23 cellular contexts compared by ENCODE assay signal in genomic region chr6:26408828-26409730, GRCh38. TPM values are rescaled to one million over a fixed set of nuclear protein-coding genes. Genes with fewer than 3 reads are reported as not detected.
DNase-seq lines count a peak whose midpoint lies in the region; ATAC-seq and TF ChIP-seq lines count a peak whose summit lies in the region.
"Had no signal": no experiment of that assay in that cellular context is flagged by ENCODE, and none has a peak within 500 bp of the region (broad histone marks: within the 10 kb centered on the region; RNA-seq: fewer than 3 reads in every experiment).

No MANE protein-coding gene starts in this region.

- H3K36me3 Mint-ChIP-seq in activated CD8-positive, alpha-beta T cell treated with anti-CD3 and anti-CD28 coated beads for 36 hours (ENCODE audit: low read depth) = peaks cover 57% of the 10 kb centered on the region
- H3K36me3 Mint-ChIP-seq in activated CD8-positive, alpha-beta T cell treated with anti-CD3 and anti-CD28 coated beads, Interleukin-2, amount 10 ng/mL, durations not matched to agents 7 days and 5 days (ENCODE audit: low read depth) = peaks cover 78% of the 10 kb centered on the region
- H3K36me3 Mint-ChIP-seq in T-helper 17 cell (ENCODE audit: low read depth) (peaks cover 15% of the 10 kb centered on the region), endodermal cell (ENCODE audit: low read depth) (no peaks in the 10 kb centered on the region)
- H3K36me3 Mint-ChIP-seq in naive thymus-derived CD8-positive, alpha-beta T cell = peaks cover 14 to 91% (median 49%) of the 10 kb centered on the region in 3 donors
- peaks cover 37 to 46% of the 10 kb centered on the region in 2 donors for H3K36me3 Mint-ChIP-seq in activated naive CD4-positive, alpha-beta T cell treated with anti-CD3 and anti-CD28 coated beads, Interleukin-2, amount 50 U/mL, for 72 hours

- no peaks in the 10 kb centered on the region for H3K27me3 Mint-ChIP-seq in activated CD8-positive, alpha-beta T cell treated with anti-CD3 and anti-CD28 coated beads for 36 hours
- no peaks in the 10 kb centered on the region for H3K27me3 Mint-ChIP-seq in activated CD8-positive, alpha-beta T cell treated with anti-CD3 and anti-CD28 coated beads, Interleukin-2, amount 10 ng/mL, durations not matched to agents 7 days and 5 days (ENCODE audit: low read depth)
- H3K27me3 Mint-ChIP-seq in T-helper 17 cell (no peaks in the 10 kb centered on the region), endodermal cell (ENCODE audit: insufficient read depth) (peaks cover 2% of the 10 kb centered on the region)
- H3K27me3 Mint-ChIP-seq in naive thymus-derived CD8-positive, alpha-beta T cell = no peaks in the 10 kb centered on the region

- intact Hi-C loops in activated CD8-positive, alpha-beta T cell treated with anti-CD3 and anti-CD28 coated beads for 36 hours (cut with micrococcal nuclease) = no loop called here

- DNase-seq in activated CD8-positive, alpha-beta T cell treated with anti-CD3 and anti-CD28 coated beads for 36 hours = no peak
- no peak for DNase-seq in activated CD8-positive, alpha-beta T cell treated with anti-CD3 and anti-CD28 coated beads, Interleukin-2, amount 10 ng/mL, durations not matched to agents 7 days and 5 days
- DNase-seq in T-helper 17 cell (no peak), endodermal cell (no peak), MG63 (no peak)
- DNase-seq in naive thymus-derived CD8-positive, alpha-beta T cell = no peak
- DNase-seq in activated naive CD4-positive, alpha-beta T cell treated with anti-CD3 and anti-CD28 coated beads, Interleukin-2, amount 50 U/mL, for 72 hours (ENCODE audit: low spot score in 2 of 2) = no peak
- DNase-seq: DMS153, GF-D8, GM23248, NCI-H1417, NCI-H187, NCI-H2107, NCI-H2227 treated with DMSO at 0.1 percent for 48 hours, NCI-H510A treated with DMSO at 0.1 percent for 48 hours, NCI-H774, PC-3, RPMI8226, SHP77 treated with DMSO at 0.1 percent for 48 hours had no signal

- no peak overlapping the region for H3K4me3 Mint-ChIP-seq in activated CD8-positive, alpha-beta T cell treated with anti-CD3 and anti-CD28 coated beads for 36 hours
- no peak overlapping the region for H3K4me3 Mint-ChIP-seq in activated CD8-positive, alpha-beta T cell treated with anti-CD3 and anti-CD28 coated beads, Interleukin-2, amount 10 ng/mL, durations not matched to agents 7 days and 5 days
- no peak overlapping the region for H3K4me3 Mint-ChIP-seq in T-helper 17 cell
- H3K4me3 Mint-ChIP-seq in endodermal cell = no peak overlapping the region
- peak overlapping the region in 3 of 10 donors; percentile 4 to 39 (median 25) for H3K4me3 Mint-ChIP-seq in naive thymus-derived CD8-positive, alpha-beta T cell
- H3K4me3 Mint-ChIP-seq: CD14-positive monocyte had no signal

- no peaks in the 10 kb centered on the region for H3K9me3 Mint-ChIP-seq in activated CD8-positive, alpha-beta T cell treated with anti-CD3 and anti-CD28 coated beads for 36 hours
- H3K9me3 Mint-ChIP-seq in activated CD8-positive, alpha-beta T cell treated with anti-CD3 and anti-CD28 coated beads, Interleukin-2, amount 10 ng/mL, durations not matched to agents 7 days and 5 days (ENCODE audit: insufficient read depth) = no peaks in the 10 kb centered on the region
- H3K9me3 Mint-ChIP-seq in endodermal cell = no peaks in the 10 kb centered on the region
- H3K9me3 Mint-ChIP-seq in naive thymus-derived CD8-positive, alpha-beta T cell = no peaks in the 10 kb centered on the region
- H3K9me3 Mint-ChIP-seq in activated naive CD4-positive, alpha-beta T cell treated with anti-CD3 and anti-CD28 coated beads, Interleukin-2, amount 50 U/mL, for 72 hours = no peaks in the 10 kb centered on the region
- H3K9me3 Mint-ChIP-seq: CD14-positive monocyte had no signal

- H3K27ac ChIP-seq in endodermal cell (ENCODE audit: low read depth, low read length) = no peak overlapping the region
- H3K27ac ChIP-seq: 22Rv1, GM23248, KMS-11 had no signal

- H3K4me3 ChIP-seq in endodermal cell (ENCODE audit: low read length) (no peak overlapping the region), MG63 (no peak overlapping the region)
- H3K4me3 ChIP-seq: GM23248 had no signal

- no peak for TF ChIP-seq CTCF in activated CD8-positive, alpha-beta T cell treated with anti-CD3 and anti-CD28 coated beads for 36 hours (IDR thresholded peaks at IDR 0.05)
- peak; percentile 26 for TF ChIP-seq CTCF in endodermal cell (conservative IDR thresholded peaks at IDR 0.05)

- no peak for ATAC-seq in activated CD8-positive, alpha-beta T cell treated with anti-CD3 and anti-CD28 coated beads for 36 hours
- no peak for ATAC-seq in activated CD8-positive, alpha-beta T cell treated with anti-CD3 and anti-CD28 coated beads, Interleukin-2, amount 10 ng/mL, durations not matched to agents 7 days and 5 days
- no peak for ATAC-seq in T-helper 17 cell
- peak; percentile 57 to 67 for ATAC-seq in naive thymus-derived CD8-positive, alpha-beta T cell
- no peak for ATAC-seq in activated naive CD4-positive, alpha-beta T cell treated with anti-CD3 and anti-CD28 coated beads, Interleukin-2, amount 50 U/mL, for 72 hours
- no peak for ATAC-seq in GM18867 (IDR thresholded peaks at IDR 0.05; ENCODE audit: unreplicated experiment)
- ATAC-seq: PC-3 had no signal

- WGBS in endodermal cell (ENCODE audit: insufficient coverage in 1 of 2, insufficient read length in 1 of 2), 2 experiments = 85 to 88% methylated on average over 8 to 9 of the region's 10 CpGs

- H3K27me3 ChIP-seq in endodermal cell (ENCODE audit: control insufficient read depth, insufficient read depth, low read length, poor library complexity, severe bottlenecking) (no peaks in the 10 kb centered on the region), MG63 (no peaks in the 10 kb centered on the region)

- H3K9me3 ChIP-seq in T-helper 17 cell (ENCODE audit: control insufficient read depth, low read length, poor library complexity, severe bottlenecking) (no peaks in the 10 kb centered on the region), endodermal cell (ENCODE audit: control insufficient read depth, low read length) (no peaks in the 10 kb centered on the region), MG63 (no peaks in the 10 kb centered on the region)

- H3K36me3 ChIP-seq in endodermal cell (ENCODE audit: control insufficient read depth, insufficient read depth, low read length) = no peaks in the 10 kb centered on the region
- no peaks in the 10 kb centered on the region for H3K36me3 ChIP-seq in MG63

- no peaks in the 10 kb centered on the region for H3K4me1 ChIP-seq in endodermal cell (ENCODE audit: control insufficient read depth, insufficient read depth, low read length)

- POLR2A ChIA-PET in activated CD8-positive, alpha-beta T cell treated with anti-CD3 and anti-CD28 coated beads for 36 hours (lab: Charles Lee) = no interaction called here
- POLR2A ChIA-PET in activated CD8-positive, alpha-beta T cell treated with anti-CD3 and anti-CD28 coated beads, Interleukin-2, amount 10 ng/mL, durations not matched to agents 7 days and 5 days (lab: Charles Lee) = no interaction called here
- POLR2A ChIA-PET in naive thymus-derived CD8-positive, alpha-beta T cell (lab: Charles Lee) = interaction anchor here (0.7 kb wide), 1 partner anchor 10 kb away, joined by 4 read pairs; no protein-coding TSS in a partner anchor

- CTCF ChIA-PET in activated CD8-positive, alpha-beta T cell treated with anti-CD3 and anti-CD28 coated beads for 36 hours (lab: Charles Lee) = no interaction called here
- CTCF ChIA-PET in activated CD8-positive, alpha-beta T cell treated with anti-CD3 and anti-CD28 coated beads, Interleukin-2, amount 10 ng/mL, durations not matched to agents 7 days and 5 days (lab: Charles Lee) = no interaction called here

- H3K4me1 Mint-ChIP-seq in activated CD8-positive, alpha-beta T cell treated with anti-CD3 and anti-CD28 coated beads for 36 hours (ENCODE audit: low read depth) = peaks cover 42% of the 10 kb centered on the region
- peaks cover 27% of the 10 kb centered on the region for H3K4me1 Mint-ChIP-seq in activated CD8-positive, alpha-beta T cell treated with anti-CD3 and anti-CD28 coated beads, Interleukin-2, amount 10 ng/mL, durations not matched to agents 7 days and 5 days (ENCODE audit: low read depth)
- H3K4me1 Mint-ChIP-seq in T-helper 17 cell = peaks cover 49% of the 10 kb centered on the region
- H3K4me1 Mint-ChIP-seq in endodermal cell = peaks cover 27% of the 10 kb centered on the region
- H3K4me1 Mint-ChIP-seq in naive thymus-derived CD8-positive, alpha-beta T cell = peaks cover 46 to 79% (median 53%) of the 10 kb centered on the region in 4 donors

- H3K9ac ChIP-seq in endodermal cell (ENCODE audit: extremely low read depth, low read length, poor library complexity, severe bottlenecking) = no peak overlapping the region
- H3K9ac ChIP-seq: GM23248, KMS-11 had no signal

- peak overlapping the region; percentile 53 for H3K27ac Mint-ChIP-seq in activated CD8-positive, alpha-beta T cell treated with anti-CD3 and anti-CD28 coated beads for 36 hours
- no peak overlapping the region for H3K27ac Mint-ChIP-seq in activated CD8-positive, alpha-beta T cell treated with anti-CD3 and anti-CD28 coated beads, Interleukin-2, amount 10 ng/mL, durations not matched to agents 7 days and 5 days
- H3K27ac Mint-ChIP-seq in T-helper 17 cell (peak overlapping the region; percentile 16), endodermal cell (no peak overlapping the region)
- H3K27ac Mint-ChIP-seq in naive thymus-derived CD8-positive, alpha-beta T cell = peak overlapping the region; percentile 17 to 93 (median 68)
- H3K27ac Mint-ChIP-seq in activated naive CD4-positive, alpha-beta T cell treated with anti-CD3 and anti-CD28 coated beads, Interleukin-2, amount 50 U/mL, for 72 hours = no peak overlapping the region

RNA-seq across cellular contexts. Expression of gene BTN3A1, which starts 7.0 kb away (rescaled TPM):
- 10 to 100 TPM; 32.7 to 34.0 TPM for total RNA-seq in activated CD8-positive, alpha-beta T cell treated with anti-CD3 and anti-CD28 coated beads for 36 hours
- total RNA-seq in activated CD8-positive, alpha-beta T cell treated with anti-CD3 and anti-CD28 coated beads, Interleukin-2, amount 10 ng/mL, durations not matched to agents 7 days and 5 days = 10 to 100 TPM; 45.6 to 47.9 TPM
- total RNA-seq in T-helper 17 cell = 100 to 1,000 TPM; 169 to 205 TPM
- total RNA-seq in endodermal cell = 1 to 10 TPM; 1.9 to 2.0 TPM
- 10.2 TPM for polyA plus RNA-seq in endodermal cell (2013, experiment 1 of 2)
- polyA plus RNA-seq in endodermal cell (2013, experiment 2 of 2) = 8.4 TPM
- 100 to 1,000 TPM; 245 to 250 TPM for total RNA-seq in naive thymus-derived CD8-positive, alpha-beta T cell
- polyA plus RNA-seq in naive thymus-derived CD8-positive, alpha-beta T cell = 10 to 100 TPM; 39.8 to 63.0 (median 47.3) TPM
- total RNA-seq in activated naive CD4-positive, alpha-beta T cell treated with anti-CD3 and anti-CD28 coated beads, Interleukin-2, amount 50 U/mL, for 72 hours = 10 to 100 TPM; 47.8 to 79.8 TPM
- total RNA-seq in MG63 (2014; rRNA removed; shearing (Covaris generic); ENCODE audit: low replicate concordance) = 11.2 and 11.3 TPM in 2 replicates

RNA-seq across cellular contexts. Expression of gene BTN2A2, which starts 26.2 kb away (rescaled TPM):
- total RNA-seq in activated CD8-positive, alpha-beta T cell treated with anti-CD3 and anti-CD28 coated beads for 36 hours = 10 to 100 TPM; 12.8 to 16.1 TPM
- 10 to 100 TPM; 10.3 to 11.4 TPM for total RNA-seq in activated CD8-positive, alpha-beta T cell treated with anti-CD3 and anti-CD28 coated beads, Interleukin-2, amount 10 ng/mL, durations not matched to agents 7 days and 5 days
- total RNA-seq in T-helper 17 cell (10 to 100 TPM; 21.4 to 23.6 TPM), endodermal cell (10 to 100 TPM; 11.3 to 23.5 TPM)
- 14.1 TPM for polyA plus RNA-seq in endodermal cell (2013, experiment 1 of 2)
- 16.1 TPM for polyA plus RNA-seq in endodermal cell (2013, experiment 2 of 2)
- total RNA-seq in naive thymus-derived CD8-positive, alpha-beta T cell = 10 to 100 TPM; 24.6 to 26.8 TPM
- polyA plus RNA-seq in naive thymus-derived CD8-positive, alpha-beta T cell = 1 to 10 TPM; 2.3 to 5.8 (median 2.7) TPM
- 10 to 100 TPM; 23.5 to 43.5 TPM for total RNA-seq in activated naive CD4-positive, alpha-beta T cell treated with anti-CD3 and anti-CD28 coated beads, Interleukin-2, amount 50 U/mL, for 72 hours
- total RNA-seq in MG63 (2014; rRNA removed; shearing (Covaris generic); ENCODE audit: low replicate concordance) = 3.2 and 3.8 TPM in 2 replicates

RNA-seq across cellular contexts. Expression of gene BTN3A3, which starts 31.2 kb away (rescaled TPM):
- total RNA-seq in activated CD8-positive, alpha-beta T cell treated with anti-CD3 and anti-CD28 coated beads for 36 hours = 10 to 100 TPM; 42.2 to 50.6 TPM
- 10 to 100 TPM; 43.8 to 47.0 TPM for total RNA-seq in activated CD8-positive, alpha-beta T cell treated with anti-CD3 and anti-CD28 coated beads, Interleukin-2, amount 10 ng/mL, durations not matched to agents 7 days and 5 days
- 10 to 100 TPM; 51.6 to 78.0 TPM for total RNA-seq in T-helper 17 cell
- 1 to 10 TPM; 1.3 to 3.9 TPM for total RNA-seq in endodermal cell
- polyA plus RNA-seq in endodermal cell (2013, experiment 1 of 2) = 2.9 TPM
- polyA plus RNA-seq in endodermal cell (2013, experiment 2 of 2) = 3.4 TPM
- 100 to 1,000 TPM; 203 to 208 TPM for total RNA-seq in naive thymus-derived CD8-positive, alpha-beta T cell
- polyA plus RNA-seq in naive thymus-derived CD8-positive, alpha-beta T cell = 10 to 100 TPM; 65.0 to 80.2 (median 79.3) TPM
- total RNA-seq in activated naive CD4-positive, alpha-beta T cell treated with anti-CD3 and anti-CD28 coated beads, Interleukin-2, amount 50 U/mL, for 72 hours = 10 to 100 TPM; 49.7 to 63.8 TPM
- 7.5 and 16.1 TPM in 2 replicates for total RNA-seq in MG63 (2014; rRNA removed; shearing (Covaris generic); ENCODE audit: low replicate concordance)

RNA-seq across cellular contexts. Expression of gene BTN3A2, which starts 44.1 kb away (rescaled TPM):
- total RNA-seq in activated CD8-positive, alpha-beta T cell treated with anti-CD3 and anti-CD28 coated beads for 36 hours = 10 to 100 TPM; 58.4 to 63.5 TPM
- 10 to 100 TPM; 69.0 to 78.3 TPM for total RNA-seq in activated CD8-positive, alpha-beta T cell treated with anti-CD3 and anti-CD28 coated beads, Interleukin-2, amount 10 ng/mL, durations not matched to agents 7 days and 5 days
- total RNA-seq in T-helper 17 cell = 100 to 1,000 TPM; 115 to 147 TPM
- total RNA-seq in endodermal cell = 1 to 10 TPM; 2.1 to 3.6 TPM
- 4.9 TPM for polyA plus RNA-seq in endodermal cell (2013, experiment 1 of 2)
- polyA plus RNA-seq in endodermal cell (2013, experiment 2 of 2) = 2.8 TPM
- total RNA-seq in naive thymus-derived CD8-positive, alpha-beta T cell = 100 to 1,000 TPM; 148 to 158 TPM
- 100 to 1,000 TPM; 119 to 160 (median 151) TPM for polyA plus RNA-seq in naive thymus-derived CD8-positive, alpha-beta T cell
- total RNA-seq in activated naive CD4-positive, alpha-beta T cell treated with anti-CD3 and anti-CD28 coated beads, Interleukin-2, amount 50 U/mL, for 72 hours = 100 to 1,000 TPM in 1 of 2 donors, 10 to 100 TPM in 1; 78.2 to 121 TPM
- 0.99 and 2.1 TPM in 2 replicates for total RNA-seq in MG63 (2014; rRNA removed; shearing (Covaris generic); ENCODE audit: low replicate concordance)

RNA-seq across cellular contexts. Expression of gene BTN2A1, which starts 48.7 kb away (rescaled TPM):
- total RNA-seq in activated CD8-positive, alpha-beta T cell treated with anti-CD3 and anti-CD28 coated beads for 36 hours = 10 to 100 TPM; 14.2 to 16.2 TPM
- total RNA-seq in activated CD8-positive, alpha-beta T cell treated with anti-CD3 and anti-CD28 coated beads, Interleukin-2, amount 10 ng/mL, durations not matched to agents 7 days and 5 days = 10 to 100 TPM; 22.4 to 23.6 TPM
- total RNA-seq in T-helper 17 cell = 10 to 100 TPM; 25.9 to 27.9 TPM
- total RNA-seq in endodermal cell = 10 to 100 TPM; 15.0 to 18.7 TPM
- polyA plus RNA-seq in endodermal cell (2013, experiment 1 of 2) = 17.1 TPM
- 16.3 TPM for polyA plus RNA-seq in endodermal cell (2013, experiment 2 of 2)
- 10 to 100 TPM; 59.0 to 63.6 TPM for total RNA-seq in naive thymus-derived CD8-positive, alpha-beta T cell
- polyA plus RNA-seq in naive thymus-derived CD8-positive, alpha-beta T cell = 10 to 100 TPM in 2 of 3 donors, 1 to 10 TPM in 1; 9.6 to 13.7 (median 11.6) TPM
- 10 to 100 TPM; 21.8 to 37.0 TPM for total RNA-seq in activated naive CD4-positive, alpha-beta T cell treated with anti-CD3 and anti-CD28 coated beads, Interleukin-2, amount 50 U/mL, for 72 hours
- 2.9 and 6.6 TPM in 2 replicates for total RNA-seq in MG63 (2014; rRNA removed; shearing (Covaris generic); ENCODE audit: low replicate concordance)

Comparison
In these comparisons a context has a peak if more than half of its experiments do, and no peak if none do; other contexts are left out.
1. H3K27ac Mint-ChIP-seq: peak in activated CD8-positive, alpha-beta T cell treated with anti-CD3 and anti-CD28 coated beads for 36 hours (single experiment), T-helper 17 cell (single experiment) and naive thymus-derived CD8-positive, alpha-beta T cell (10 of 10); none in activated CD8-positive, alpha-beta T cell treated with anti-CD3 and anti-CD28 coated beads, Interleukin-2, amount 10 ng/mL, durations not matched to agents 7 days and 5 days (single experiment), endodermal cell (single experiment) and activated naive CD4-positive, alpha-beta T cell treated with anti-CD3 and anti-CD28 coated beads, Interleukin-2, amount 50 U/mL, for 72 hours (0 of 2).
2. ATAC-seq: peak in naive thymus-derived CD8-positive, alpha-beta T cell (2 of 2); none in activated CD8-positive, alpha-beta T cell treated with anti-CD3 and anti-CD28 coated beads for 36 hours (single experiment), activated CD8-positive, alpha-beta T cell treated with anti-CD3 and anti-CD28 coated beads, Interleukin-2, amount 10 ng/mL, durations not matched to agents 7 days and 5 days (single experiment), T-helper 17 cell (single experiment), activated naive CD4-positive, alpha-beta T cell treated with anti-CD3 and anti-CD28 coated beads, Interleukin-2, amount 50 U/mL, for 72 hours (0 of 2) and GM18867 (single experiment).